Comparison of ENCODE assay signal across 10 cellular contexts in genomic region chr4:90328558-90328957, GRCh38.
DNase-seq lines count a peak whose midpoint lies in the region; ATAC-seq and TF ChIP-seq lines count a peak whose summit lies in the region.
"Had no signal": no experiment of that assay in that cellular context is flagged by ENCODE, and none has a peak within 500 bp of the region (broad histone marks: within the 10 kb centered on the region; RNA-seq: fewer than 3 reads in every experiment).

No MANE protein-coding gene starts in this region.

- H3K9me2 ChIP-seq in hepatocyte (replicated peaks; ENCODE audit: insufficient read depth) = no peaks in the 10 kb centered on the region

- no peak overlapping the region for H3K4me2 ChIP-seq in hepatocyte

- H3K36me3 ChIP-seq in MG63 (no peaks in the 10 kb centered on the region), adipocyte (ENCODE audit: control insufficient read depth, insufficient read depth, low read length, severe bottlenecking) (no peaks in the 10 kb centered on the region), hepatocyte (replicated peaks; ENCODE audit: insufficient read depth, low read depth) (no peaks in the 10 kb centered on the region)

- no peaks in the 10 kb centered on the region for H3K36me3 Mint-ChIP-seq in activated CD8-positive, alpha-beta memory T cell treated with anti-CD3 and anti-CD28 coated beads, Interleukin-2, amount 10 ng/mL, durations not matched to agents 7 days and 5 days
- H3K36me3 Mint-ChIP-seq: CD8-positive, alpha-beta T cell had no signal

- WGBS in hepatocyte (ENCODE audit: low lambda C conversion rate, missing lambda C conversion rate) = 30% methylated on average over 2 of the region's 2 CpGs

- no peak for TF ChIP-seq CTCF in hepatocyte (IDR thresholded peaks at IDR 0.05; ENCODE audit: poor library complexity)

- H3K27ac Mint-ChIP-seq in activated CD8-positive, alpha-beta memory T cell treated with anti-CD3 and anti-CD28 coated beads, Interleukin-2, amount 10 ng/mL, durations not matched to agents 7 days and 5 days = no peak overlapping the region
- H3K27ac Mint-ChIP-seq: CD8-positive, alpha-beta T cell had no signal

- H3K9me3 Mint-ChIP-seq in activated CD8-positive, alpha-beta memory T cell treated with anti-CD3 and anti-CD28 coated beads, Interleukin-2, amount 10 ng/mL, durations not matched to agents 7 days and 5 days (ENCODE audit: low read depth) = no peaks in the 10 kb centered on the region
- H3K9me3 Mint-ChIP-seq: activated T-cell treated with anti-CD3 and anti-CD28 coated beads, Interleukin-2, amount 50 U/mL, for 4 hours; CD8-positive, alpha-beta T cell had no signal

- H2AFZ ChIP-seq in hepatocyte = no peak overlapping the region

- H3K4me3 ChIP-seq in MG63 (no peak overlapping the region), adipocyte (ENCODE audit: low read length) (no peak overlapping the region), hepatocyte (no peak overlapping the region)

- no peak overlapping the region for H3K4me3 Mint-ChIP-seq in activated CD8-positive, alpha-beta memory T cell treated with anti-CD3 and anti-CD28 coated beads, Interleukin-2, amount 10 ng/mL, durations not matched to agents 7 days and 5 days
- H3K4me3 Mint-ChIP-seq: activated T-cell treated with anti-CD3 and anti-CD28 coated beads, Interleukin-2, amount 50 U/mL, for 4 hours; CD8-positive, alpha-beta T cell had no signal

- ATAC-seq in HG02678 (IDR thresholded peaks at IDR 0.05; ENCODE audit: unreplicated experiment) (no peak), GM19467 (IDR thresholded peaks at IDR 0.05; ENCODE audit: unreplicated experiment) (no peak), GM21390 (IDR thresholded peaks at IDR 0.05; ENCODE audit: unreplicated experiment) (no peak)
- no peak for ATAC-seq in activated CD8-positive, alpha-beta memory T cell treated with anti-CD3 and anti-CD28 coated beads, Interleukin-2, amount 10 ng/mL, durations not matched to agents 7 days and 5 days
- ATAC-seq: activated T-cell treated with anti-CD3 and anti-CD28 coated beads, Interleukin-2, amount 50 U/mL, for 4 hours; CD8-positive, alpha-beta T cell had no signal

- H3K9ac ChIP-seq in adipocyte (ENCODE audit: low read length) = peak overlapping the region; percentile 33

- peaks cover 12% of the 10 kb centered on the region for H3K4me1 ChIP-seq in adipocyte (ENCODE audit: control insufficient read depth, insufficient read depth, low read length)
- H3K4me1 ChIP-seq in hepatocyte (ENCODE audit: insufficient read depth) = peaks cover 3% of the 10 kb centered on the region

- no peaks in the 10 kb centered on the region for H3K79me2 ChIP-seq in hepatocyte

- H3K4me1 Mint-ChIP-seq in activated CD8-positive, alpha-beta memory T cell treated with anti-CD3 and anti-CD28 coated beads, Interleukin-2, amount 10 ng/mL, durations not matched to agents 7 days and 5 days = no peaks in the 10 kb centered on the region

- CTCF ChIA-PET in activated CD8-positive, alpha-beta memory T cell treated with anti-CD3 and anti-CD28 coated beads, Interleukin-2, amount 10 ng/mL, durations not matched to agents 7 days and 5 days (lab: Charles Lee) = no interaction called here

- H3K27me3 ChIP-seq in MG63 (no peaks in the 10 kb centered on the region), adipocyte (replicated peaks; ENCODE audit: control insufficient read depth, insufficient read depth, low read length) (no peaks in the 10 kb centered on the region), hepatocyte (no peaks in the 10 kb centered on the region)

- no peak overlapping the region for H3K27ac ChIP-seq in hepatocyte

- H3K27me3 Mint-ChIP-seq in activated CD8-positive, alpha-beta memory T cell treated with anti-CD3 and anti-CD28 coated beads, Interleukin-2, amount 10 ng/mL, durations not matched to agents 7 days and 5 days = no peaks in the 10 kb centered on the region

- no peaks in the 10 kb centered on the region for H3K9me3 ChIP-seq in MG63
- H3K9me3 ChIP-seq in adipocyte (ENCODE audit: control insufficient read depth, low read length) = no peaks in the 10 kb centered on the region
- H3K9me3 ChIP-seq in hepatocyte (ENCODE audit: low read depth) = no peaks in the 10 kb centered on the region

- DNase-seq in COLO668 (lab: John Stamatoyannopoulos, UW; ENCODE audit: unreplicated experiment) = peak; percentile 53
- peak; percentile 20 for DNase-seq in MG63
- peak; percentile 83 for DNase-seq in adipocyte (ENCODE audit: low read depth)
- DNase-seq in hepatocyte (ENCODE audit: low spot score) = peak; percentile 14
- no peak for DNase-seq in activated CD8-positive, alpha-beta memory T cell treated with anti-CD3 and anti-CD28 coated beads, Interleukin-2, amount 10 ng/mL, durations not matched to agents 7 days and 5 days
- DNase-seq: activated T-cell treated with anti-CD3 and anti-CD28 coated beads, Interleukin-2, amount 50 U/mL, for 4 hours; CD8-positive, alpha-beta T cell had no signal

- H4K20me1 ChIP-seq in hepatocyte (ENCODE audit: insufficient read depth, poor library complexity, severe bottlenecking) = no peaks in the 10 kb centered on the region
